8 cellular contexts compared by ENCODE assay signal in the genomic region with DNA sequence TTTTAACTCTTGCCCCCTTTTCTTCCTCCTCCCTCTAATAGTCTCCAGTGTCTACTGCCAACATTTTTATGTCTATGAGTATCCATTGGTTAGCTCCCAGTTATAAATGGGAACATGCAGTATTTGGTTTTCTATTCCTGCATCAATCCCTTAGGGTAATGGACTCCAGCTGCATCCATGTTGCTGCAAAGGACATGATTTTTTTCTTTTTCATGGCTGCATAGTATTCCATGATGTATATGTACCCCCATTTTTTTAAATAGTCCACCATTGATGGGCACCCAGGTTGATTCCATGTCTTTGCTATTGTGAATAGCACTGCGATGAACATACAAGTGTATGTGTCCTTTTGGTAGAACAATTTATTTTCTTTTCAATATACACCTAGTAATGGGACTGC.
"Had no signal": no experiment of that assay in that cellular context is flagged by ENCODE, and none has a peak within 500 bp of the region (broad histone marks: within the 10 kb centered on the region; RNA-seq: fewer than 3 reads in every experiment).

No MANE protein-coding gene starts in this region.

- ATAC-seq: GM12878 had no signal

- DNase-seq: GDM1, GF-D8 had no signal

- H3K4me3 ChIP-seq: GM12878 had no signal

- FAIRE-seq: G401.6, GM12878, GM12891, GM12892, GM18507, GM19239 had no signal
